ENCODE assay signal across 11 cellular contexts in the genomic region with DNA sequence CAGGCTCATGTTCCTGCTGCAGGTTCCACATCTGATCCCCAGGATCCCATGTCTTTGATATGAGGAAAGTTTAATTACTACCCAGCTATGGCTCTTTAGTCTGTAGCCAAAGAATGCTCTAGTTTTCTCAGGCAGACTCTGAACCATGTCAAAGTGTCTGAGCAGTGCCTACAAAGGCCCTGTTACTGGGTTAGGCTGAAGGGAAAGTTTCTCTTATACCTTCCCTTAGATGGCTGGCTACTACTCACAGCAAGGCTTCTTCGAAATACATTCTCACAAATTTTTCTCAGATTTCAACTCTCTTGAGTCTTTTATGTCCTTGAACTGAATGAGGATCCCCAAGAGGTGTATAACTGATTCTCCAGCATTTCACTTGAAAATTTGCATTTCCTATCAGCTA.
A peak's percentile ranks its signal among the peaks of the same experiment; 100 is the strongest.
DNase-seq lines count a peak whose midpoint lies in the region; ATAC-seq and TF ChIP-seq lines count a peak whose summit lies in the region.
"Had no signal": no experiment of that assay in that cellular context is flagged by ENCODE, and none has a peak within 500 bp of the region (broad histone marks: within the 10 kb centered on the region; RNA-seq: fewer than 3 reads in every experiment).

No MANE protein-coding gene starts in this region.

- intact Hi-C loops in mucosa of descending colon (cut with DNase I, micrococcal nuclease), result no loop called here

- CTCF ChIA-PET in SK-N-SH (lab: Yijun Ruan, JAX), result no interaction called here

- no peaks in the 10 kb centered on the region for H3K9me2 ChIP-seq in SK-N-SH

- H3K36me3 ChIP-seq in SK-N-SH (replicated peaks in 1 of 2; ENCODE audit: control insufficient read depth in 1 of 2, insufficient read depth in 2 of 2, low read length in 1 of 2), result no peaks in the 10 kb centered on the region
- no peaks in the 10 kb centered on the region for H3K36me3 ChIP-seq in skeletal muscle satellite cell (ENCODE audit: insufficient read depth, low read length)
- H3K36me3 ChIP-seq in mucosa of descending colon (ENCODE audit: low read depth), result no peaks in the 10 kb centered on the region
- H3K36me3 ChIP-seq: stomach had no signal

- TF ChIP-seq RAD21 in SK-N-SH (IDR thresholded peaks at IDR 0.05; ENCODE audit: low read length), result no peak

- no peaks in the 10 kb centered on the region for H3K27me3 ChIP-seq in SK-N-SH (ENCODE audit: insufficient read depth)
- H3K27me3 ChIP-seq in skeletal muscle satellite cell (ENCODE audit: control insufficient read depth, insufficient read depth, low read length), result no peaks in the 10 kb centered on the region
- H3K27me3 ChIP-seq: stomach had no signal

- TF ChIP-seq EP300 in SK-N-SH (IDR thresholded peaks at IDR 0.05; ENCODE audit: borderline replicate concordance in 1 of 2, low read depth in 1 of 2, low read length in 1 of 2), result no peak

- peak overlapping the region; percentile 56; the same call in 1 of the 2 replicates for H3K4me2 ChIP-seq in SK-N-SH
- peak overlapping the region; percentile 10 for H3K4me2 ChIP-seq in skeletal muscle satellite cell (ENCODE audit: low read length)

- H3K27ac ChIP-seq in SK-N-SH (ENCODE audit: low read depth in 2 of 2, low read length in 1 of 2), result peak overlapping the region; percentile 62 to 79; a peak in 3 of 4 replicates
- H3K27ac ChIP-seq: stomach had no signal

- TF ChIP-seq CTCF in SK-N-SH (IDR thresholded peaks at IDR 0.05), result no peak
- no peak for TF ChIP-seq CTCF in mucosa of descending colon (IDR thresholded peaks at IDR 0.05)

- H3K4me3 ChIP-seq in SK-N-SH (ENCODE audit: low read depth in 2 of 2, low read length in 1 of 2), result no peak overlapping the region
- no peak overlapping the region for H3K4me3 ChIP-seq in skeletal muscle satellite cell (ENCODE audit: low read length)
- no peak overlapping the region for H3K4me3 ChIP-seq in mucosa of descending colon
- H3K4me3 ChIP-seq: stomach had no signal

- WGBS in SK-N-SH (ENCODE audit: low lambda C conversion rate), result no CpG with 5 or more reads among the region's 1 CpG

- no peak for DNase-seq in SK-N-SH
- DNase-seq in mucosa of descending colon, result no peak
- no peak for DNase-seq in NCI-H2107 (lab: John Stamatoyannopoulos, UW)
- no peak for DNase-seq in RKO (ENCODE audit: low spot score)
- DNase-seq in NCI-H1694 treated with DMSO at 0.1 percent for 48 hours (lab: John Stamatoyannopoulos, UW), result no peak
- DNase-seq: activated CD4-positive, alpha-beta T cell treated with anti-CD3 and anti-CD28 coated beads, Interleukin-2, amount 50 U/mL, for 1 hour; NCI-H187 treated with DMSO at 0.1 percent for 48 hours; stomach had no signal

- no peak overlapping the region for H3K9ac ChIP-seq in SK-N-SH
- no peak overlapping the region for H3K9ac ChIP-seq in skeletal muscle satellite cell (ENCODE audit: low read depth, low read length)

- POLR2A ChIA-PET in SK-N-SH (lab: Yijun Ruan, JAX), result no interaction called here

- peaks cover 9% of the 10 kb centered on the region for H3F3A ChIP-seq in SK-N-SH (replicated peaks; ENCODE audit: insufficient read depth)

- no peaks in the 10 kb centered on the region for H3K9me3 ChIP-seq in SK-N-SH
- no peaks in the 10 kb centered on the region for H3K9me3 ChIP-seq in skeletal muscle satellite cell (replicated peaks; ENCODE audit: low read length)
- H3K9me3 ChIP-seq in mucosa of descending colon, result no peaks in the 10 kb centered on the region
- H3K9me3 ChIP-seq: stomach had no signal

- H3K4me1 ChIP-seq in SK-N-SH (ENCODE audit: control insufficient read depth in 1 of 2, insufficient read depth in 2 of 2, low read depth in 1 of 2, low read length in 1 of 2), result peaks cover 0 to 7% of the 10 kb centered on the region in 2 experiments; a peak in 1 of 4 replicates
- H3K4me1 ChIP-seq in skeletal muscle satellite cell (ENCODE audit: control insufficient read depth, insufficient read depth, low read length), result peaks cover 11% of the 10 kb centered on the region
- H3K4me1 ChIP-seq in mucosa of descending colon (ENCODE audit: low read depth), result no peaks in the 10 kb centered on the region
- H3K4me1 ChIP-seq: stomach had no signal

- no peaks in the 10 kb centered on the region for H3K79me2 ChIP-seq in SK-N-SH (ENCODE audit: insufficient read depth)

- no peaks in the 10 kb centered on the region for H4K20me1 ChIP-seq in SK-N-SH (ENCODE audit: insufficient read depth)

- ATAC-seq in GM19324 (IDR thresholded peaks at IDR 0.05; ENCODE audit: low FRiP score, unreplicated experiment) (peak; percentile 35), HG02763 (IDR thresholded peaks at IDR 0.05; ENCODE audit: unreplicated experiment) (peak; percentile 23), mucosa of descending colon (no peak)

- no peak overlapping the region for H2AFZ ChIP-seq in SK-N-SH (ENCODE audit: low read depth)

TF ChIP-seq in SK-N-SH, 30 proteins besides CTCF, POLR2A, EP300 and RAD21:
- TF ChIP-seq NRF1 (IDR thresholded peaks at IDR 0.05; ENCODE audit: low read depth, low read length) (no peak), JUND (IDR thresholded peaks at IDR 0.05) (no peak), RXRA (IDR thresholded peaks at IDR 0.05; ENCODE audit: borderline replicate concordance, low read depth) (no peak), GABPA (IDR thresholded peaks at IDR 0.05; ENCODE audit: low read depth) (no peak), FOSL2 (IDR thresholded peaks at IDR 0.05; ENCODE audit: borderline replicate concordance, low read depth) (no peak), EZH2phosphoT487 (IDR thresholded peaks at IDR 0.05; ENCODE audit: borderline replicate concordance, low read depth) (no peak), RCOR1 (IDR thresholded peaks at IDR 0.05; ENCODE audit: low read length) (no peak), SMC3 (IDR thresholded peaks at IDR 0.05; ENCODE audit: low read depth, low read length) (no peak)
- TF ChIP-seq, protein P1, sequence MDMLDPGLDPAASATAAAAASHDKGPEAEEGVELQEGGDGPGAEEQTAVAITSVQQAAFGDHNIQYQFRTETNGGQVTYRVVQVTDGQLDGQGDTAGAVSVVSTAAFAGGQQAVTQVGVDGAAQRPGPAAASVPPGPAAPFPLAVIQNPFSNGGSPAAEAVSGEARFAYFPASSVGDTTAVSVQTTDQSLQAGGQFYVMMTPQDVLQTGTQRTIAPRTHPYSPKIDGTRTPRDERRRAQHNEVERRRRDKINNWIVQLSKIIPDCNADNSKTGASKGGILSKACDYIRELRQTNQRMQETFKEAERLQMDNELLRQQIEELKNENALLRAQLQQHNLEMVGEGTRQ (IDR thresholded peaks at IDR 0.05; ENCODE audit: borderline replicate concordance, low read depth, low read length), result no peak
- TF ChIP-seq, protein P2, sequence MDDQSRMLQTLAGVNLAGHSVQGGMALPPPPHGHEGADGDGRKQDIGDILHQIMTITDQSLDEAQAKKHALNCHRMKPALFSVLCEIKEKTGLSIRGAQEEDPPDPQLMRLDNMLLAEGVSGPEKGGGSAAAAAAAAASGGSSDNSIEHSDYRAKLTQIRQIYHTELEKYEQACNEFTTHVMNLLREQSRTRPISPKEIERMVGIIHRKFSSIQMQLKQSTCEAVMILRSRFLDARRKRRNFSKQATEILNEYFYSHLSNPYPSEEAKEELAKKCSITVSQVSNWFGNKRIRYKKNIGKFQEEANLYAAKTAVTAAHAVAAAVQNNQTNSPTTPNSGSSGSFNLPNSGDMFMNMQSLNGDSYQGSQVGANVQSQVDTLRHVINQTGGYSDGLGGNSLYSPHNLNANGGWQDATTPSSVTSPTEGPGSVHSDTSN (IDR thresholded peaks at IDR 0.05), result no peak
